2 cellular contexts compared by ENCODE assay signal in the genomic region with DNA sequence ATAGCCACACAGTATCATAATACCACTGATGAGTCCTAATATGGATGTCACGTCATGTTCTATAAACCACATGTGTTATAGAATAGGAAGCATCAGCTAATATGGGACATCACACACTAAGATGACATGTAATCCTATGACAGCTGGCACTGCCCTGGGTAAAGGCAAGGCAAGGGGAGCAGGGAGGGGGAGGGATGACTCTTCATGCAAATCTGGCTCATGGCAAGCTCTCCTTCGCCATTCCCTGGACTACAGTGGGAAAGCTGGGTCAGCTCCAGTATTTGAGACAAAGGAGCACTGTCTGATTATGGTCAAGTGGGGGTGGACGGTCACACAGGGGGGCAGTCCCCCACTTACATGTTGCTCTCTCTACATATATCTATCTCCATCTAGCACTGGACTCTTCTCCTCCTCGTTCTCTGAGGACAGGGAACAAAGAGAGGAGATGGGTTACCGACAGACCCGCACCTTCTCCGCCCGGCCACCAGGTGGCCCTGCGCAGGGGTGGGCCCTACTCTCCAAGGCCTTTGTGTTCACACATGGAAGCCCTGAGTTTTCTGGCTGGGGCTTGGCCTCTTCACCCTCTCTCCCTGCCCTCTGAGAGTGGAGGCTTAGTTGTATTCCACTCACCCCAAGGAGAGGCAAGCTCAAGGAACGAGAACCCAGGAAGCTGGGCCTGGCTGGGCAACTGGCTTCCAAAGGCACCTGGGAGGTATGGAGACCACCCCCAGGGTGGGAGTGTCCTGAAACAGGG.
TF ChIP-seq lines count a peak whose summit lies in the region.

No MANE protein-coding gene starts in this region.

TF ChIP-seq in HCT116, 20 proteins besides CTCF, POLR2A, EP300 and RAD21:
- TF ChIP-seq TCF7L2 (IDR thresholded peaks at IDR 0.05; ENCODE audit: borderline replicate concordance, extremely low read depth, insufficient read depth, insufficient read length) (peak; percentile 83), ZFX (IDR thresholded peaks at IDR 0.05) (peak; percentile 27; the same call in 1 of the 2 replicates)
- TF ChIP-seq, protein P1, sequence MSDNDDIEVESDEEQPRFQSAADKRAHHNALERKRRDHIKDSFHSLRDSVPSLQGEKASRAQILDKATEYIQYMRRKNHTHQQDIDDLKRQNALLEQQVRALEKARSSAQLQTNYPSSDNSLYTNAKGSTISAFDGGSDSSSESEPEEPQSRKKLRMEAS (IDR thresholded peaks at IDR 0.05): no peak

TF ChIP-seq in endothelial cell of umbilical vein, 7 proteins besides CTCF, POLR2A, EP300 and RAD21:
- TF ChIP-seq EZH2 (IDR thresholded peaks at IDR 0.05; ENCODE audit: borderline replicate concordance, low read depth, low read length, severe bottlenecking): no peak
- TF ChIP-seq POLR2AphosphoS5 (IDR thresholded peaks at IDR 0.05; ENCODE audit: insufficient read depth, low read depth, low read length): no peak
- TF ChIP-seq, protein P1 (IDR thresholded peaks at IDR 0.05; ENCODE audit: insufficient read depth, insufficient read length): no peak
- no peak for TF ChIP-seq MYC (IDR thresholded peaks at IDR 0.05; ENCODE audit: low read depth, low read length)
- TF ChIP-seq GATA2 (IDR thresholded peaks at IDR 0.05; ENCODE audit: insufficient read depth, insufficient read length, low read depth, low read length): no peak
- no peak for TF ChIP-seq JUN (IDR thresholded peaks at IDR 0.05; ENCODE audit: borderline replicate concordance, insufficient read depth, insufficient read length, low read depth)
- TF ChIP-seq FOS (IDR thresholded peaks at IDR 0.05; ENCODE audit: borderline replicate concordance, insufficient read depth, low read length): no peak
